Comparison of ENCODE assay signal across 16 cellular contexts in the genomic region with DNA sequence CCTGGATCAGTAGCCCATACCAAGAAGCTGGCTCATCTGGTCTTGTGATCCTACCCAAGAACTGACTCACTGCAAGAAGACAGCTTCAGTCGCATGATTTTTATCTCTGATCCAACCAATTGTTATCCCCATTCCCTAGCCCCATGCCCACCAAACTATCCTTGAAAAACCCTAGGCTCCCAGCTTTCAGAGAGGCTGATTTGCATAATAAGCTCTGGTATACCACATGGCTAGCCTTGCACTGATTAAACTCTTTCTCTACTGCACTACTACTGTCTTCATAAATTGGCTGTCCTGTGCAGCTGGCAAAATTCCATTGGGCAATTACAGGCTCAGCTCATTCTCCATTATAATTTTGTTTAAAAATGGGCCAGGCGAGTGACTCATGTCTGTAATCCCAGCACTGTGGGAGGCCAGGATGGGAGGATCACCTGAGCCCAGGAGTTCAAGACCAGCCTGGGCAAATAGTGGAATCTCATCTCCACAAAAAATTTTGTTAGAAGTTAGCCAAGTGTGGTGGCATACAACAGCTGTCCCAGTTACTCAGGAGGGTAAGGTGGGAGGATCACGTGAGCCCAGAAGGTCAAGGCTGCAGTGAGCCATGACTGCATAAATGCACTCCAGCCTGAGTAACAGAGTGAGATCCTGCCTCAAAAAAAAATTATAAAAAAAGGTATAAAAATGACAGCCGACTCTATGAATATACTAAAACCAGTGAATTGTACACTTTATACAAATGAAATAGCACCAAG.
DNase-seq lines count a peak whose midpoint lies in the region; ATAC-seq and TF ChIP-seq lines count a peak whose summit lies in the region.
"Had no signal": no experiment of that assay in that cellular context is flagged by ENCODE, and none has a peak within 500 bp of the region (broad histone marks: within the 10 kb centered on the region; RNA-seq: fewer than 3 reads in every experiment).

No MANE protein-coding gene starts in this region.

- H3K79me2 ChIP-seq in mammary epithelial cell (ENCODE audit: insufficient read depth, low read length), result no peaks in the 10 kb centered on the region

- POLR2A ChIA-PET in activated CD8-positive, alpha-beta T cell treated with anti-CD3 and anti-CD28 coated beads for 36 hours (lab: Charles Lee), result no interaction called here

- H3K27ac Mint-ChIP-seq in activated CD8-positive, alpha-beta T cell treated with anti-CD3 and anti-CD28 coated beads for 36 hours, result no peak overlapping the region
- H3K27ac Mint-ChIP-seq: activated CD4-positive, alpha-beta T cell treated with anti-CD3 and anti-CD28 coated beads, Interleukin-2, amount 10 ng/mL, durations not matched to agents 24 days and 14 days; activated T-helper 1 cell treated with anti-CD3 and anti-CD28 coated beads, Interleukin-12 subunit alpha, Interleukin-12 subunit beta, Interleukin-2, Interleukin-4 antibody, amounts not matched to agents 30 ng/mL and 10 ng/mL and 1 ng/mL, durations not matched to agents 14 hours and 24 hours and 36 hours; CD8-positive, alpha-beta T cell; stimulated activated naive B cell treated with anti-CD40 and anti-IgM and Interleukin-4, amounts not matched to agents 10 μg/mL and 1 μg/mL and 100 μg/mL, for 72 hours had no signal

- in situ Hi-C loops in mammary epithelial cell (cut with MboI; ENCODE audit: low sequenced_read_pairs in 2 of 2), result no loop called here

- peaks cover 15% of the 10 kb centered on the region for H3K4me1 ChIP-seq in mammary epithelial cell (ENCODE audit: insufficient read depth, low read length)

- H3K27ac ChIP-seq in mammary epithelial cell (ENCODE audit: insufficient read depth, low read depth, low read length), result no peak overlapping the region

- H3K9me3 Mint-ChIP-seq in activated CD8-positive, alpha-beta T cell treated with anti-CD3 and anti-CD28 coated beads for 36 hours, result no peaks in the 10 kb centered on the region
- H3K9me3 Mint-ChIP-seq: activated CD4-positive, alpha-beta T cell treated with anti-CD3 and anti-CD28 coated beads, Interleukin-2, amount 10 ng/mL, durations not matched to agents 24 days and 14 days; activated T-helper 1 cell treated with anti-CD3 and anti-CD28 coated beads, Interleukin-12 subunit alpha, Interleukin-12 subunit beta, Interleukin-2, Interleukin-4 antibody, amounts not matched to agents 30 ng/mL and 10 ng/mL and 1 ng/mL, durations not matched to agents 14 hours and 24 hours and 36 hours; CD8-positive, alpha-beta T cell; stimulated activated naive B cell treated with anti-CD40 and anti-IgM and Interleukin-4, amounts not matched to agents 10 μg/mL and 1 μg/mL and 100 μg/mL, for 72 hours had no signal

- ATAC-seq in left lobe of liver (no peak), HG03469 (IDR thresholded peaks at IDR 0.05; ENCODE audit: unreplicated experiment) (no peak)
- ATAC-seq in activated CD8-positive, alpha-beta T cell treated with anti-CD3 and anti-CD28 coated beads for 36 hours, result no peak
- ATAC-seq: CD8-positive, alpha-beta T cell; right lobe of liver; stimulated activated naive B cell treated with anti-CD40 and anti-IgM and Interleukin-4, amounts not matched to agents 10 μg/mL and 1 μg/mL and 100 μg/mL, for 72 hours had no signal

- TF ChIP-seq CTCF in mammary epithelial cell (conservative IDR thresholded peaks at IDR 0.05 in 1 of 2, IDR thresholded peaks at IDR 0.05 in 1 of 2; ENCODE audit: extremely low read depth in 1 of 2, insufficient read depth in 1 of 2, low read depth in 1 of 2, low read length in 2 of 2), result no peak
- TF ChIP-seq CTCF in activated CD8-positive, alpha-beta T cell treated with anti-CD3 and anti-CD28 coated beads for 36 hours (IDR thresholded peaks at IDR 0.05), result no peak

- H3K9ac ChIP-seq in mammary epithelial cell (ENCODE audit: insufficient read depth, low read length), result no peak overlapping the region

- no peak overlapping the region for H3K4me3 Mint-ChIP-seq in activated CD8-positive, alpha-beta T cell treated with anti-CD3 and anti-CD28 coated beads for 36 hours
- H3K4me3 Mint-ChIP-seq: activated CD4-positive, alpha-beta T cell treated with anti-CD3 and anti-CD28 coated beads, Interleukin-2, amount 10 ng/mL, durations not matched to agents 24 days and 14 days; activated T-helper 1 cell treated with anti-CD3 and anti-CD28 coated beads, Interleukin-12 subunit alpha, Interleukin-12 subunit beta, Interleukin-2, Interleukin-4 antibody, amounts not matched to agents 30 ng/mL and 10 ng/mL and 1 ng/mL, durations not matched to agents 14 hours and 24 hours and 36 hours; CD8-positive, alpha-beta T cell; stimulated activated naive B cell treated with anti-CD40 and anti-IgM and Interleukin-4, amounts not matched to agents 10 μg/mL and 1 μg/mL and 100 μg/mL, for 72 hours had no signal

- no peaks in the 10 kb centered on the region for H4K20me1 ChIP-seq in mammary epithelial cell (ENCODE audit: insufficient read depth, low read length)

- no peak overlapping the region for H2AFZ ChIP-seq in mammary epithelial cell (ENCODE audit: low read depth, low read length)

- 73% methylated on average over 4 of the region's 4 CpGs for WGBS in mammary epithelial cell (ENCODE audit: low coverage, missing lambda C conversion rate)

- BruUV-seq in mammary epithelial cell (replicated peaks; lab: Mats Ljungman, UMichigan), result no TSS peak

- CTCF ChIA-PET in mammary epithelial cell (lab: Charles Lee; ENCODE audit: low non-redundant PET), result interaction anchor here (0.5 kb wide), 1 partner anchor 153 kb away, joined by 4 read pairs; no protein-coding TSS in a partner anchor
- CTCF ChIA-PET in activated CD8-positive, alpha-beta T cell treated with anti-CD3 and anti-CD28 coated beads for 36 hours (lab: Charles Lee), result interaction anchor here (0.7 kb wide), 1 partner anchor 117 kb away, joined by 4 read pairs; no protein-coding TSS in a partner anchor

- peaks cover 9% of the 10 kb centered on the region for H3K27me3 Mint-ChIP-seq in activated CD8-positive, alpha-beta T cell treated with anti-CD3 and anti-CD28 coated beads for 36 hours

- H3K9me3 ChIP-seq in mammary epithelial cell (replicated peaks; ENCODE audit: insufficient read depth, low read length), result no peaks in the 10 kb centered on the region
- H3K9me3 ChIP-seq: right lobe of liver had no signal

- H3K4me1 Mint-ChIP-seq in activated CD8-positive, alpha-beta T cell treated with anti-CD3 and anti-CD28 coated beads for 36 hours (ENCODE audit: low read depth), result peaks cover 8% of the 10 kb centered on the region

- H3K36me3 Mint-ChIP-seq in activated CD8-positive, alpha-beta T cell treated with anti-CD3 and anti-CD28 coated beads for 36 hours (ENCODE audit: low read depth), result no peaks in the 10 kb centered on the region
- H3K36me3 Mint-ChIP-seq: CD8-positive, alpha-beta T cell; stimulated activated naive B cell treated with anti-CD40 and anti-IgM and Interleukin-4, amounts not matched to agents 10 μg/mL and 1 μg/mL and 100 μg/mL, for 72 hours had no signal

- no peak overlapping the region for H3K4me3 ChIP-seq in mammary epithelial cell (replicated peaks in 1 of 3; ENCODE audit: insufficient read depth in 1 of 3, low read depth in 2 of 3, low read length in 3 of 3)
- H3K4me3 ChIP-seq: right lobe of liver had no signal

- no peaks in the 10 kb centered on the region for H3K27me3 ChIP-seq in mammary epithelial cell (ENCODE audit: insufficient read depth, low read length)
- H3K27me3 ChIP-seq: right lobe of liver had no signal

- intact Hi-C loops in mammary epithelial cell (cut with micrococcal nuclease), result no loop called here
- intact Hi-C loops in activated CD8-positive, alpha-beta T cell treated with anti-CD3 and anti-CD28 coated beads for 36 hours (cut with micrococcal nuclease), result no loop called here

- H3K36me3 ChIP-seq in mammary epithelial cell (ENCODE audit: insufficient read depth, low read length), result no peaks in the 10 kb centered on the region
- H3K36me3 ChIP-seq: right lobe of liver had no signal

- dilution Hi-C loops in mammary epithelial cell (cut with HindIII; ENCODE audit: low sequenced_read_pairs), result no loop called here

- DNase-seq in EH (ENCODE audit: low read depth) (peak; percentile 22), LoVo (ENCODE audit: low spot score) (peak; percentile 31), mammary epithelial cell (peak; percentile 82), left lobe of liver (ENCODE audit: low spot score) (peak; percentile 2), Ammon's horn (ENCODE audit: low spot score) (no peak), DMS53 (lab: John Stamatoyannopoulos, UW) (no peak)
- no peak for DNase-seq in activated CD8-positive, alpha-beta T cell treated with anti-CD3 and anti-CD28 coated beads for 36 hours
- DNase-seq: activated CD4-positive, alpha-beta T cell treated with anti-CD3 and anti-CD28 coated beads, Interleukin-2, amount 10 ng/mL, durations not matched to agents 24 days and 14 days; amygdala; CD8-positive, alpha-beta T cell; cortex of kidney; NCI-H345; stimulated activated naive B cell treated with anti-CD40 and anti-IgM and Interleukin-4, amounts not matched to agents 10 μg/mL and 1 μg/mL and 100 μg/mL, for 72 hours had no signal

- H3K4me2 ChIP-seq in mammary epithelial cell (ENCODE audit: insufficient read depth, low read depth, low read length), result no peak overlapping the region

Comparison
In these comparisons a context has a peak if more than half of its experiments do, and no peak if none do; other contexts are left out.
1. DNase-seq: peak in EH (single experiment), LoVo (single experiment), mammary epithelial cell (single experiment) and left lobe of liver (single experiment); none in Ammon's horn (single experiment), DMS53 (single experiment) and activated CD8-positive, alpha-beta T cell treated with anti-CD3 and anti-CD28 coated beads for 36 hours (single experiment).